1 cellular context compared by ENCODE assay signal in the genomic region with DNA sequence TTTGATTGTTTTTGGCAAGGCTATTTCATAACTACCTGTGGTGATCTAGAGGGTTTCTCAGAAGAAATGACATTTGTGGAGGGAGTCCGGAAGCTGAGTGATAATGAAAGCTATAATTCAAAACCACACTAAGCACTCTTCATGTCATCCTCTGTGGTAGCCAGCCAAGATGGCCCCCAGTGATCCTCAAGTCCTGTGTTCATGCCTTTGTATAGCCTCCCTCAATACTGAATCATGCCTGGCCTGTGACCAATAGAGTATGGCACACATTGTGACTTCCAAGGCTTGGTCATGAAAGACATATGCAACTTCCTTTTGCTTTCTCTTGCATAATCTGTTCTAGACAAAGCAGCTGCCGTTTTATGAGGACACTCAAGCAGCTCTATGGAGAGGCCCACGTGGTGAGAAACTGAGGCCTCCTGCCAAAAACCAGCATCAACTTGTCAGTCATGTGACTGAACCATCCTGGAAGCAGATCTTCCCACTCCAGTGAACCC.
TF ChIP-seq lines count a peak whose summit lies in the region.

No MANE protein-coding gene starts in this region.

TF ChIP-seq in IMR-90, 13 proteins besides CTCF, POLR2A, EP300 and RAD21 (continued from another document):
- TF ChIP-seq MAZ (IDR thresholded peaks at IDR 0.05; ENCODE audit: borderline replicate concordance, low read depth, low read length) (no peak), MXI1 (IDR thresholded peaks at IDR 0.05; ENCODE audit: borderline replicate concordance, low read depth, low read length) (no peak), SMC3 (IDR thresholded peaks at IDR 0.05; ENCODE audit: low read depth, low read length) (no peak)
